ENCODE assay signal across 8 cellular contexts in genomic region chr14:50311974-50312733, GRCh38. TPM values are rescaled to one million over a fixed set of nuclear protein-coding genes. Genes with fewer than 3 reads are reported as not detected.
A peak's percentile ranks its signal among the peaks of the same experiment; 100 is the strongest.
DNase-seq lines count a peak whose midpoint lies in the region; ATAC-seq and TF ChIP-seq lines count a peak whose summit lies in the region.

A gene with protein sequence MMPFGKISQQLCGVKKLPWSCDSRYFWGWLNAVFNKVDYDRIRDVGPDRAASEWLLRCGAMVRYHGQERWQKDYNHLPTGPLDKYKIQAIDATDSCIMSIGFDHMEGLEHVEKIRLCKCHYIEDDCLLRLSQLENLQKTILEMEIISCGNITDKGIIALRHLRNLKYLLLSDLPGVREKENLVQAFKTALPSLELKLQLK (plus strand): TSS chr14:50312324. CDS start chr14:50321488, 9,164 bp downstream.
TSS of gene L2HGDH (minus strand) at chr14:50312229. CDS start at chr14:50312150, 79 bp downstream.

- peaks cover 0 to 6% (median 0%) of the 10 kb centered on the region in 4 donors for H3K36me3 ChIP-seq in upper lobe of left lung

- peaks cover 15 to 19% (median 16%) of the 10 kb centered on the region in 4 donors for H3K4me1 ChIP-seq in upper lobe of left lung

- peak; percentile 95 for DNase-seq in NCI-H128 (lab: John Stamatoyannopoulos, UW; ENCODE audit: unreplicated experiment)
- DNase-seq in SW 1271 (lab: John Stamatoyannopoulos, UW): peak; percentile 83 to 92
- DNase-seq in activated naive CD8-positive, alpha-beta T cell treated with anti-CD3 and anti-CD28 coated beads, Interleukin-2, amount 50 U/mL, for 16 hours (ENCODE audit: low read depth, low spot score): peak; percentile 72
- DNase-seq in cardiac septum (ENCODE audit: low spot score): peak; percentile 97
- peak; percentile 88 to 99 (median 93) for DNase-seq in posterior cingulate gyrus
- peak; percentile 93 to 99 for DNase-seq in upper lobe of left lung

- TF ChIP-seq POLR2A in upper lobe of left lung (IDR thresholded peaks at IDR 0.05): peak in 3 of 4 donors; percentile 58 to 85 (median 70)

- WGBS in upper lobe of left lung, 2 donors: 0 to 1% methylated on average over 14 to 50 of the region's 83 CpGs

- H3K4me3 ChIP-seq in GM12875 (ENCODE audit: low read depth, low read length): peak within 1 kb of the TSS; percentile 70
- H3K4me3 ChIP-seq in upper lobe of left lung: peak within 1 kb of the TSS; percentile 72 to 81 (median 74)

- TF ChIP-seq CTCF in GM12875 (IDR thresholded peaks at IDR 0.05; ENCODE audit: borderline replicate concordance, insufficient read depth, low read depth, low read length): no peak; the same call in 1 of the 2 replicates
- peak in 3 of 6 experiments; percentile 65 to 86 (median 82) for TF ChIP-seq CTCF in upper lobe of left lung (IDR thresholded peaks at IDR 0.05)

- H3K27ac ChIP-seq in upper lobe of left lung: peak within 1 kb of the TSS; percentile 94 to 97 (median 95)

- intact Hi-C loops in cardiac septum (cut with DNase I): loop anchor here (5.0 kb wide), 1 partner anchor 80 kb away; the partner anchor contains the start of gene SOS2
- intact Hi-C loops in posterior cingulate gyrus (cut with DNase I): loop anchor here (2.0 to 10.0 kb wide), 3 partner anchors 81 to 463 kb away; partner anchors contain the start of genes MAP4K5 and SOS2

- peak; percentile 94 for ATAC-seq in HG02759 (IDR thresholded peaks at IDR 0.05; ENCODE audit: unreplicated experiment)
- ATAC-seq in upper lobe of left lung (ENCODE audit: low FRiP score in 2 of 2): peak; percentile 100

- H3K27me3 ChIP-seq in upper lobe of left lung: no peaks in the 10 kb centered on the region

- no peaks in the 10 kb centered on the region for H3K9me3 ChIP-seq in upper lobe of left lung

- TF ChIP-seq EP300 in upper lobe of left lung (IDR thresholded peaks at IDR 0.05): no peak

RNA-seq across cellular contexts. Expression of the first gene that starts in this region (rescaled TPM):
- 29.3 TPM for total RNA-seq in cardiac septum
- total RNA-seq in upper lobe of left lung: 10 to 100 TPM; 13.5 to 23.7 (median 21.6) TPM

RNA-seq across cellular contexts. Expression of gene L2HGDH, which starts in this region (rescaled TPM):
- total RNA-seq in cardiac septum (8.2 TPM), upper lobe of left lung (10 to 100 TPM in 1 of 6 donors, 1 to 10 TPM in 5; 1.1 to 10.1 (median 4.6) TPM)

Comparison
In these comparisons a context has a peak if more than half of its experiments do, and no peak if none do; other contexts are left out.
1. Peak in every context shown above with its lines: DNase-seq, ATAC-seq, H3K4me3 ChIP-seq and H3K27ac ChIP-seq.